Comparison of ENCODE assay signal across 18 cellular contexts in the genomic region with DNA sequence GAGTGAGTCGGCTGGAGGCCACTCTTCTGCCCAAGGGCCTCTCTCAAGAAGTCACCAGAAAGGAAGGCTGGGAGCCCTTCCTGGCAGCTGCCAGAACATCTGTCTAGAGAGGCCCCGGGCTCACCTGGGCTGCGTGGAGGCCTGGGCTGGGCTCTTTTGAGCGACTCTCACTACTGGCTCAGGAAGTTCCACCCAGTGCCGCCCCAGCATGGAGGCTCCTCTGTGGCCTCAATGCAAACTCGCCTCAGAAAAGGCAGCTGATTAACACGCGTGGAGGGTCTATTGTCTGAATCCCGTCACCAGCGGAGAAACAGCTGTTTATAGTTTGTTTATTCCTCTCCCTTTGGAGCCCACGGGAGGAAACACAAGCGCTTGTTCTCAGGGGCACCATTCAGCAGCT. TPM values are rescaled to one million over a fixed set of nuclear protein-coding genes. Genes with fewer than 3 reads are reported as not detected.
DNase-seq lines count a peak whose midpoint lies in the region; ATAC-seq, FAIRE-seq and TF ChIP-seq lines count a peak whose summit lies in the region.
"Had no signal": no experiment of that assay in that cellular context is flagged by ENCODE, and none has a peak within 500 bp of the region (broad histone marks: within the 10 kb centered on the region; RNA-seq: fewer than 3 reads in every experiment).

No MANE protein-coding gene starts in this region.

- no peak overlapping the region for H2AFZ ChIP-seq in GM23338
- H2AFZ ChIP-seq: GM23248 had no signal

- ATAC-seq in activated CD8-positive, alpha-beta T cell treated with anti-CD3 and anti-CD28 coated beads, Interleukin-2, amount 10 ng/mL, durations not matched to agents 7 days and 5 days: no peak
- ATAC-seq in activated CD8-positive, alpha-beta T cell treated with anti-CD3 and anti-CD28 coated beads for 36 hours: no peak
- ATAC-seq in GM23338: peak; percentile 61
- peak; percentile 50; the same call in 1 of the 2 replicates for ATAC-seq in WTC11
- no peak for ATAC-seq in pancreas
- ATAC-seq: GM12878, HepG2 had no signal

- CTCF ChIA-PET in activated CD8-positive, alpha-beta T cell treated with anti-CD3 and anti-CD28 coated beads, Interleukin-2, amount 10 ng/mL, durations not matched to agents 7 days and 5 days (lab: Charles Lee): no interaction called here
- CTCF ChIA-PET in activated CD8-positive, alpha-beta T cell treated with anti-CD3 and anti-CD28 coated beads for 36 hours (lab: Charles Lee): no interaction called here
- CTCF ChIA-PET in WTC11 (lab: Charles Lee): interaction anchor here (0.7 kb wide), 1 partner anchor 22 kb away, joined by 3 read pairs; no protein-coding TSS in a partner anchor

- H3K9me3 ChIP-seq in testis: no peaks in the 10 kb centered on the region
- no peaks in the 10 kb centered on the region for H3K9me3 ChIP-seq in pancreas

- H3K9me2 ChIP-seq in GM23338 (ENCODE audit: insufficient read depth): no peaks in the 10 kb centered on the region

- no peak overlapping the region for H3K4me2 ChIP-seq in GM23338

- no peak overlapping the region for H3K27ac ChIP-seq in GM23338 (ENCODE audit: low read depth)
- H3K27ac ChIP-seq in testis: peak overlapping the region; percentile 8
- H3K27ac ChIP-seq in pancreas: no peak overlapping the region
- H3K27ac ChIP-seq: GM23248 had no signal

- no peak for FAIRE-seq in pancreas (lab: Jason Lieb, UNC)
- FAIRE-seq: GM12878, GM18507, HepG2 had no signal

- H4K20me1 ChIP-seq in GM23338 (replicated peaks; ENCODE audit: insufficient read depth): no peaks in the 10 kb centered on the region; the same call in 1 of the 2 replicates

- peaks cover 50% of the 10 kb centered on the region for H3K79me2 ChIP-seq in GM23338 (replicated peaks; ENCODE audit: insufficient read depth)

- intact Hi-C loops in activated CD8-positive, alpha-beta T cell treated with anti-CD3 and anti-CD28 coated beads for 36 hours (cut with micrococcal nuclease): no loop called here
- intact Hi-C loops in testis (cut with DNase I; ENCODE audit: low total_unique reads): no loop called here
- intact Hi-C loops in pancreas (cut with DNase I): no loop called here

- no peak for DNase-seq in activated CD8-positive, alpha-beta T cell treated with anti-CD3 and anti-CD28 coated beads, Interleukin-2, amount 10 ng/mL, durations not matched to agents 7 days and 5 days
- DNase-seq in activated CD8-positive, alpha-beta T cell treated with anti-CD3 and anti-CD28 coated beads for 36 hours: no peak
- DNase-seq in GM23338 (ENCODE audit: low spot score): no peak
- DNase-seq in WTC11 (ENCODE audit: low spot score): no peak
- no peak for DNase-seq in testis
- no peak for DNase-seq in pancreas
- no peak for DNase-seq in NCI-H2171 (lab: John Stamatoyannopoulos, UW)
- DNase-seq: ACHN; C1 segment of cervical spinal cord; CD4-positive, alpha-beta T cell; DMS79; GM23248; H7 had no signal

- WGBS in testis, 2 donors: 76 to 90% methylated on average over 11 to 12 of the region's 12 CpGs
- WGBS in pancreas, 2 donors: 90 to 92% methylated on average over 12 of the region's 12 CpGs

- H3K4me1 ChIP-seq in GM23338 (ENCODE audit: insufficient read depth): peaks cover 12% of the 10 kb centered on the region
- peaks cover 21% of the 10 kb centered on the region for H3K4me1 ChIP-seq in testis
- no peaks in the 10 kb centered on the region for H3K4me1 ChIP-seq in pancreas

- no peaks in the 10 kb centered on the region for H3F3A ChIP-seq in GM23338 (replicated peaks; ENCODE audit: low read depth)

- TF ChIP-seq POLR2A in testis (IDR thresholded peaks at IDR 0.05): no peak

- TF ChIP-seq CTCF in activated CD8-positive, alpha-beta T cell treated with anti-CD3 and anti-CD28 coated beads for 36 hours (IDR thresholded peaks at IDR 0.05): no peak
- TF ChIP-seq CTCF in GM23338 (conservative IDR thresholded peaks at IDR 0.05; ENCODE audit: low read depth in 2 of 2): no peak
- no peak for TF ChIP-seq CTCF in WTC11 (IDR thresholded peaks at IDR 0.05)
- no peak for TF ChIP-seq CTCF in testis (IDR thresholded peaks at IDR 0.05)
- TF ChIP-seq CTCF in pancreas (IDR thresholded peaks at IDR 0.05): no peak

- H3K27me3 ChIP-seq in GM23338 (ENCODE audit: insufficient read depth) (no peaks in the 10 kb centered on the region), testis (no peaks in the 10 kb centered on the region), pancreas (no peaks in the 10 kb centered on the region)

- peak overlapping the region; percentile 25 for H3K27ac Mint-ChIP-seq in activated CD8-positive, alpha-beta T cell treated with anti-CD3 and anti-CD28 coated beads, Interleukin-2, amount 10 ng/mL, durations not matched to agents 7 days and 5 days
- no peak overlapping the region for H3K27ac Mint-ChIP-seq in activated CD8-positive, alpha-beta T cell treated with anti-CD3 and anti-CD28 coated beads for 36 hours
- H3K27ac Mint-ChIP-seq in GM23338 (0 out of 2 replicates have a peak overlapping the region, but pooled peaks have one; percentile 24), WTC11 (peak overlapping the region; percentile 4; the same call in 1 of the 2 replicates)
- H3K27ac Mint-ChIP-seq: CD4-positive, alpha-beta T cell had no signal

- H3K9me3 Mint-ChIP-seq in activated CD8-positive, alpha-beta T cell treated with anti-CD3 and anti-CD28 coated beads, Interleukin-2, amount 10 ng/mL, durations not matched to agents 7 days and 5 days (ENCODE audit: insufficient read depth): no peaks in the 10 kb centered on the region
- H3K9me3 Mint-ChIP-seq in activated CD8-positive, alpha-beta T cell treated with anti-CD3 and anti-CD28 coated beads for 36 hours: no peaks in the 10 kb centered on the region
- H3K9me3 Mint-ChIP-seq in GM23338 (no peaks in the 10 kb centered on the region; the same call in 2 of the 3 replicates), WTC11 (peaks cover 6% of the 10 kb centered on the region; the same call in 1 of the 2 replicates)
- H3K9me3 Mint-ChIP-seq: CD4-positive, alpha-beta T cell had no signal

- H3K36me3 ChIP-seq in GM23338 (ENCODE audit: insufficient read depth) (no peaks in the 10 kb centered on the region), testis (ENCODE audit: low read depth, missing control alignments) (no peaks in the 10 kb centered on the region), pancreas (no peaks in the 10 kb centered on the region)

- POLR2A ChIA-PET in activated CD8-positive, alpha-beta T cell treated with anti-CD3 and anti-CD28 coated beads, Interleukin-2, amount 10 ng/mL, durations not matched to agents 7 days and 5 days (lab: Charles Lee): no interaction called here
- POLR2A ChIA-PET in activated CD8-positive, alpha-beta T cell treated with anti-CD3 and anti-CD28 coated beads for 36 hours (lab: Charles Lee): interaction anchor here (1.4 kb wide), 1 partner anchor 28 kb away, joined by 3 read pairs; no protein-coding TSS in a partner anchor
- POLR2A ChIA-PET in WTC11 (lab: Charles Lee): no interaction called here

- H3K36me3 Mint-ChIP-seq in activated CD8-positive, alpha-beta T cell treated with anti-CD3 and anti-CD28 coated beads, Interleukin-2, amount 10 ng/mL, durations not matched to agents 7 days and 5 days (ENCODE audit: low read depth): peaks cover 70% of the 10 kb centered on the region
- peaks cover 4% of the 10 kb centered on the region for H3K36me3 Mint-ChIP-seq in activated CD8-positive, alpha-beta T cell treated with anti-CD3 and anti-CD28 coated beads for 36 hours (ENCODE audit: low read depth)
- H3K36me3 Mint-ChIP-seq in GM23338 (ENCODE audit: low read depth) (peaks cover 13% of the 10 kb centered on the region; the same call in 2 of the 3 replicates), WTC11 (peaks cover 17% of the 10 kb centered on the region)

- H3K27me3 Mint-ChIP-seq in activated CD8-positive, alpha-beta T cell treated with anti-CD3 and anti-CD28 coated beads, Interleukin-2, amount 10 ng/mL, durations not matched to agents 7 days and 5 days (ENCODE audit: low read depth): no peaks in the 10 kb centered on the region
- no peaks in the 10 kb centered on the region for H3K27me3 Mint-ChIP-seq in activated CD8-positive, alpha-beta T cell treated with anti-CD3 and anti-CD28 coated beads for 36 hours
- H3K27me3 Mint-ChIP-seq in GM23338 (ENCODE audit: insufficient read depth, low read depth, poor library complexity) (no peaks in the 10 kb centered on the region), WTC11 (ENCODE audit: low read depth) (no peaks in the 10 kb centered on the region)
- H3K27me3 Mint-ChIP-seq: CD4-positive, alpha-beta T cell had no signal

- H3K4me1 Mint-ChIP-seq in activated CD8-positive, alpha-beta T cell treated with anti-CD3 and anti-CD28 coated beads, Interleukin-2, amount 10 ng/mL, durations not matched to agents 7 days and 5 days (ENCODE audit: low read depth): peaks cover 64% of the 10 kb centered on the region
- H3K4me1 Mint-ChIP-seq in activated CD8-positive, alpha-beta T cell treated with anti-CD3 and anti-CD28 coated beads for 36 hours (ENCODE audit: low read depth): peaks cover 23% of the 10 kb centered on the region
- H3K4me1 Mint-ChIP-seq in GM23338: peaks cover 17% of the 10 kb centered on the region; the same call in 2 of the 3 replicates
- H3K4me1 Mint-ChIP-seq in WTC11: peaks cover 24% of the 10 kb centered on the region

- H3K4me3 ChIP-seq in GM23338: no peak overlapping the region
- H3K4me3 ChIP-seq in testis: no peak overlapping the region
- H3K4me3 ChIP-seq in pancreas: no peak overlapping the region
- H3K4me3 ChIP-seq: GM12878, GM23248 had no signal

- H3K4me3 Mint-ChIP-seq in activated CD8-positive, alpha-beta T cell treated with anti-CD3 and anti-CD28 coated beads, Interleukin-2, amount 10 ng/mL, durations not matched to agents 7 days and 5 days: no peak overlapping the region
- H3K4me3 Mint-ChIP-seq in activated CD8-positive, alpha-beta T cell treated with anti-CD3 and anti-CD28 coated beads for 36 hours: no peak overlapping the region
- H3K4me3 Mint-ChIP-seq in GM23338 (no peak overlapping the region), WTC11 (no peak overlapping the region)
- H3K4me3 Mint-ChIP-seq: CD4-positive, alpha-beta T cell had no signal

TF ChIP-seq in GM23338, 12 proteins besides CTCF, POLR2A, EP300 and RAD21 (continues in another document):
- TF ChIP-seq EZH2phosphoT487 (IDR thresholded peaks at IDR 0.05; ENCODE audit: unreplicated experiment) (no peak), JUNB (IDR thresholded peaks at IDR 0.05; ENCODE audit: unreplicated experiment) (no peak)

RNA-seq across cellular contexts. Expression of a gene that starts 25.3 kb away (rescaled TPM):
- total RNA-seq in activated CD8-positive, alpha-beta T cell treated with anti-CD3 and anti-CD28 coated beads, Interleukin-2, amount 10 ng/mL, durations not matched to agents 7 days and 5 days: 10 to 100 TPM; 59.4 to 60.4 TPM
- total RNA-seq in activated CD8-positive, alpha-beta T cell treated with anti-CD3 and anti-CD28 coated beads for 36 hours: 1 to 10 TPM; 7.3 to 8.9 TPM
- total RNA-seq in GM23338 (2014; rRNA removed; shearing (Covaris generic)): 21.5 and 24.7 TPM in 2 replicates
- 3.3 and 3.5 TPM in 2 replicates for polyA plus RNA-seq in GM23338 (2016; fragmentation: Nextera tagmentation; extraction: Ambion mirVana)
- total RNA-seq in WTC11 (2021): 16.0 to 25.0 TPM (median 20.5 TPM) in 3 replicates
- total RNA-seq in testis: 10 to 100 TPM; 13.6 to 20.7 TPM
- 6.5 TPM for polyA plus RNA-seq in testis (ENCODE audit: insufficient read depth, low read depth, low replicate concordance)
- total RNA-seq in pancreas: 1 to 10 TPM; 4.0 to 8.2 (median 4.9) TPM
- polyA plus RNA-seq in pancreas: 1 to 10 TPM; 1.6 to 1.8 TPM
- total RNA-seq: A172, G401, HepG2 had no signal
- polyA plus RNA-seq: HepG2 had no signal

Comparison
In these comparisons a context has a peak if more than half of its experiments do, and no peak if none do; other contexts are left out.
1. ATAC-seq: peak in GM23338 (single experiment) and WTC11 (single experiment); none in activated CD8-positive, alpha-beta T cell treated with anti-CD3 and anti-CD28 coated beads, Interleukin-2, amount 10 ng/mL, durations not matched to agents 7 days and 5 days (single experiment), activated CD8-positive, alpha-beta T cell treated with anti-CD3 and anti-CD28 coated beads for 36 hours (single experiment) and pancreas (0 of 4).
2. H3K27ac ChIP-seq: peak in testis (2 of 2); none in GM23338 (single experiment) and pancreas (0 of 4).